In the genomic region with DNA sequence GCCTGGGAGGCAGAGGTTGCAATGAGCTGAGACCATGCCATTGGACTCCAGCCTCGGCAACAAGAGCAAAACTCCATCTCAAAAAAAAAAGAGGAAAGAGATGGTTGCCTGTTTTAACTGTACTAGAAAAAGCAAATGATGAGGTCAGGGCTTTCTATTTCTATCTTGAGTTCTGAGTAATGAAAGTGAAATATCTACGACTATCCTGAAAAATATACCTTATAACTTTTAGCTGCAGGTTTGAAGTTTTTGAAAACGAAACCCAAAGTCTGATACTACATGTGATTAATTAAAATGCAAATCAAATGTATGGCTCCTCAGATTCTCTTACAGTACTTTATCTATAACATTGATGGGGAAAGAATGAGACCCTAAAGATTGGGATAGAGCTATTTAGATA, we compare ENCODE assay signal across 33 cellular contexts.
DNase-seq lines count a peak whose midpoint lies in the region; ATAC-seq and TF ChIP-seq lines count a peak whose summit lies in the region.
"Had no signal": no experiment of that assay in that cellular context is flagged by ENCODE, and none has a peak within 500 bp of the region (broad histone marks: within the 10 kb centered on the region; RNA-seq: fewer than 3 reads in every experiment).

No MANE protein-coding gene starts in this region.

- H3K36me3 ChIP-seq in uterus: no peaks in the 10 kb centered on the region
- H3K36me3 ChIP-seq: cardiac muscle cell, colonic mucosa, gastroesophageal sphincter, sigmoid colon, SJSA1, thyroid gland, vagina had no signal

- DNase-seq in uterus (no peak), immature natural killer cell (no peak), T1000 (lab: John Stamatoyannopoulos, UW) (no peak), DMS53 (lab: John Stamatoyannopoulos, UW) (no peak)
- DNase-seq: activated gamma-delta T cell treated with Interleukin-2 at 50 U/mL for 16 hours; activated T-cell treated with anti-CD3 and anti-CD28 coated beads, Interleukin-2, amount 50 U/mL, for 24 hours; CD8-positive, alpha-beta memory T cell; colonic mucosa; effector CD8-positive, alpha-beta T cell; hypothalamus; IMR-90; left colon; mammary epithelial cell; mucosa of descending colon; natural killer cell; NCI-H1048; NCI-H187 treated with DMSO at 0.1 percent for 48 hours; NCI-H2171; NCI-H510A; nucleus accumbens; psoas muscle; sigmoid colon; stimulated activated CD4-positive, alpha-beta T cell treated with anti-CD3 and anti-CD28 coated beads, Interleukin-4, amount 100 ng/mL, for 24 hours; thyroid gland had no signal

- no peak overlapping the region for H3K4me3 ChIP-seq in uterus
- H3K4me3 ChIP-seq: cardiac muscle cell, colonic mucosa, gastroesophageal sphincter, mucosa of descending colon, psoas muscle, sigmoid colon, SJSA1, thyroid gland, vagina had no signal

- no peak overlapping the region for H3K27ac Mint-ChIP-seq in immature natural killer cell
- H3K27ac Mint-ChIP-seq: activated T-cell treated with anti-CD3 and anti-CD28 coated beads, Interleukin-2, amount 50 U/mL, for 24 hours; CD8-positive, alpha-beta memory T cell; natural killer cell had no signal

- no peak overlapping the region for H3K4me3 Mint-ChIP-seq in immature natural killer cell
- H3K4me3 Mint-ChIP-seq: activated T-cell treated with anti-CD3 and anti-CD28 coated beads, Interleukin-2, amount 50 U/mL, for 24 hours; CD8-positive, alpha-beta memory T cell; natural killer cell had no signal

- peaks cover 0 to 1% (median 0%) of the 10 kb centered on the region in 3 donors for H3K27me3 Mint-ChIP-seq in immature natural killer cell (ENCODE audit: low read depth in 3 of 3)
- H3K27me3 Mint-ChIP-seq: activated T-cell treated with anti-CD3 and anti-CD28 coated beads, Interleukin-2, amount 50 U/mL, for 24 hours had no signal

- TF ChIP-seq CTCF in uterus (IDR thresholded peaks at IDR 0.05): no peak

- peak; percentile 67 for ATAC-seq in GM19035 (IDR thresholded peaks at IDR 0.05; ENCODE audit: unreplicated experiment)
- ATAC-seq in GM21786 (IDR thresholded peaks at IDR 0.05; ENCODE audit: unreplicated experiment): peak; percentile 69
- peak; percentile 70 for ATAC-seq in HG03342 (IDR thresholded peaks at IDR 0.05; ENCODE audit: unreplicated experiment)
- ATAC-seq: gastroesophageal sphincter, HCT116, left colon, mucosa of descending colon, natural killer cell, psoas muscle had no signal

- no peaks in the 10 kb centered on the region for H3K4me1 Mint-ChIP-seq in immature natural killer cell
- H3K4me1 Mint-ChIP-seq: CD8-positive, alpha-beta memory T cell; natural killer cell had no signal

- no peaks in the 10 kb centered on the region for H3K4me1 ChIP-seq in uterus
- H3K4me1 ChIP-seq: colonic mucosa, gastroesophageal sphincter, psoas muscle, sigmoid colon, SJSA1, thyroid gland, vagina had no signal

- H3K9me3 Mint-ChIP-seq in immature natural killer cell: peaks cover 13 to 61% (median 27%) of the 10 kb centered on the region in 6 donors
- H3K9me3 Mint-ChIP-seq: activated T-cell treated with anti-CD3 and anti-CD28 coated beads, Interleukin-2, amount 50 U/mL, for 24 hours had no signal

- no peaks in the 10 kb centered on the region for H3K36me3 Mint-ChIP-seq in immature natural killer cell
- H3K36me3 Mint-ChIP-seq: CD8-positive, alpha-beta memory T cell had no signal

- TF ChIP-seq POLR2A in uterus (IDR thresholded peaks at IDR 0.05): no peak

- intact Hi-C loops in uterus (cut with DNase I; ENCODE audit: low total_unique reads): no loop called here

- no peaks in the 10 kb centered on the region for H3K9me3 ChIP-seq in uterus
- H3K9me3 ChIP-seq: colonic mucosa, gastroesophageal sphincter, mucosa of descending colon, psoas muscle, sigmoid colon, SJSA1, thyroid gland, vagina had no signal

- H3K27ac ChIP-seq in uterus: no peak overlapping the region
- H3K27ac ChIP-seq: cardiac muscle cell, colonic mucosa, gastroesophageal sphincter, psoas muscle, RWPE1, sigmoid colon, SJSA1, thyroid gland, vagina had no signal

- no peaks in the 10 kb centered on the region for H3K27me3 ChIP-seq in uterus
- H3K27me3 ChIP-seq: cardiac muscle cell, colonic mucosa, gastroesophageal sphincter, sigmoid colon, SJSA1, thyroid gland, vagina had no signal
